9 cellular contexts compared by ENCODE assay signal in the genomic region with DNA sequence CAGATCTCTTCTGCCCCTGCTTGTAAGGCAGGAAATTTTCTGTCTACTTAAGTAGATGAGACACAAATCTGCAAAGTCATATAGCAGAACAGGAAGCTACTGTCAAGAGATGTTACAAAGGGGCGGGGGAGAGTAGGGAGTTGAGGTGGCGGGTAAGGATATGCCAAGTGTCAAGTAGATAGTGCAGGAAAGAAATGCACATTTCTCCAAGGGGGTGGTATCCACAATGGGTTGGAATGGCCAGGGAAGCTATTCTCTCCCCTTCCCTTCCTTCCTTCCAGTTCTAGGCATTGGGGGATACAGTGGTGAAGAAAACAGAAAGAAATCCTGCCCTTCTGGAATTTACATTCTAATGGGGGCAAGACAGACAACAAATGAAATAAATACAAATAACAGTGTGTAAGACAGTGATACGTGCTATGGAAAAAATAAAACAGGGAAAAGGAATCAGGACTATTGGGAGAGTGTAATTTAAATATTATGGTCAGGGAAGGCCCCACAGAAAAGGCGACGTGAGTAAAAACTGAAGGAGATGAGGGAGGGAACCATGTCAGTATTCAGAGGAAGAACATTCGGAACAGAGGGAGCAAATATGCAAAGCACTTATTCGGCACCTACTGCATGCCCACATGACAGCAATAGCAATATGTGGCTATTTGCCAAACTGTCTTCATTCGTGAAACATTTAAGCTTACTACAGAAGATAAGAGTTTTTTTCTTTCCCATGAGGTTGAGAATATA. TPM values are rescaled to one million over a fixed set of nuclear protein-coding genes. Genes with fewer than 3 reads are reported as not detected.
DNase-seq lines count a peak whose midpoint lies in the region; ATAC-seq and TF ChIP-seq lines count a peak whose summit lies in the region.
"Had no signal": no experiment of that assay in that cellular context is flagged by ENCODE, and none has a peak within 500 bp of the region (broad histone marks: within the 10 kb centered on the region; RNA-seq: fewer than 3 reads in every experiment).

No MANE protein-coding gene starts in this region.

- H3K4me1 ChIP-seq in left lung: peaks cover 0 to 62% of the 10 kb centered on the region in 2 donors

- peaks cover 10% of the 10 kb centered on the region for H3K4me1 Mint-ChIP-seq in T-helper 17 cell

- TF ChIP-seq CTCF in left lung (IDR thresholded peaks at IDR 0.05): no peak

- H3K36me3 ChIP-seq in left lung: no peaks in the 10 kb centered on the region

- intact Hi-C loops in left lung (cut with DNase I): no loop called here

- DNase-seq in stimulated activated naive CD4-positive, alpha-beta T cell (lab: John Stamatoyannopoulos, UW): peak in 4 of 6 experiments; percentile 1 to 37 (median 14)
- no peak for DNase-seq in stimulated activated naive CD4-positive, alpha-beta T cell treated with Interleukin-2 at 50 U/mL for 16 hours (lab: John Stamatoyannopoulos, UW)
- DNase-seq in SKM-1 treated with dmso at 0.1 percent for 144 hours (lab: John Stamatoyannopoulos, UW; ENCODE audit: unreplicated experiment) (peak; percentile 90), left lung (no peak), T-helper 17 cell (no peak), NCI-H1694 (lab: John Stamatoyannopoulos, UW) (no peak)
- DNase-seq: activated naive CD4-positive, alpha-beta T cell treated with Interleukin-2 at 50 U/mL for 16 hours had no signal

- H3K27ac Mint-ChIP-seq in T-helper 17 cell: no peak overlapping the region

- ATAC-seq in left lung (peak; percentile 10), T-helper 17 cell (no peak), GM18867 (IDR thresholded peaks at IDR 0.05; ENCODE audit: unreplicated experiment) (no peak), HG02588 (IDR thresholded peaks at IDR 0.05; ENCODE audit: unreplicated experiment) (no peak)

- no peaks in the 10 kb centered on the region for H3K27me3 ChIP-seq in left lung

- H3K4me3 ChIP-seq in left lung: no peak overlapping the region

- no peaks in the 10 kb centered on the region for H3K9me3 ChIP-seq in left lung
- H3K9me3 ChIP-seq in T-helper 17 cell (ENCODE audit: control insufficient read depth, low read length, poor library complexity, severe bottlenecking): no peaks in the 10 kb centered on the region

- peak overlapping the region; percentile 23 to 64 for H3K27ac ChIP-seq in left lung

- H3K27me3 Mint-ChIP-seq in T-helper 17 cell: peaks cover 30% of the 10 kb centered on the region

- no peak overlapping the region for H3K4me3 Mint-ChIP-seq in T-helper 17 cell

- H3K36me3 Mint-ChIP-seq in T-helper 17 cell (ENCODE audit: low read depth): peaks cover 10% of the 10 kb centered on the region

RNA-seq across cellular contexts. Expression of gene RNU6-1, which starts 42.8 kb away (rescaled TPM):
- total RNA-seq in left lung (not detected), T-helper 17 cell (not detected)

RNA-seq across cellular contexts. Expression of gene SKOR1, which starts 57.3 kb away (rescaled TPM):
- total RNA-seq in left lung (under 1 TPM; 0.12 to 0.34 TPM), T-helper 17 cell (1 to 10 TPM; 2.2 to 2.7 TPM)

Comparison
In these comparisons a context has a peak if more than half of its experiments do, and no peak if none do; other contexts are left out.
1. DNase-seq: peak in stimulated activated naive CD4-positive, alpha-beta T cell (4 of 6) and SKM-1 treated with dmso at 0.1 percent for 144 hours (single experiment); none in stimulated activated naive CD4-positive, alpha-beta T cell treated with Interleukin-2 at 50 U/mL for 16 hours (single experiment), left lung (0 of 2), T-helper 17 cell (0 of 3) and NCI-H1694 (single experiment).